Comparison of ENCODE assay signal across 8 cellular contexts in genomic region chr13:21603531-21604448, GRCh38. TPM values are rescaled to one million over a fixed set of nuclear protein-coding genes. Genes with fewer than 3 reads are reported as not detected.
DNase-seq lines count a peak whose midpoint lies in the region; ATAC-seq and TF ChIP-seq lines count a peak whose summit lies in the region.

Gene MICU2, minus strand, starts transcription at chr13:21604170. Its CDS starts 22 bp downstream, at chr13:21604148.

- H3K4me1 ChIP-seq in A673 (ENCODE audit: insufficient read depth, low read length, poor library complexity, severe bottlenecking) (peaks cover 3% of the 10 kb centered on the region), mammary epithelial cell (ENCODE audit: insufficient read depth, low read length) (no peaks in the 10 kb centered on the region), iPS-20b (ENCODE audit: insufficient read depth, low read length) (no peaks in the 10 kb centered on the region)

- peaks cover 42% of the 10 kb centered on the region for H3K79me2 ChIP-seq in mammary epithelial cell (ENCODE audit: insufficient read depth, low read length)

- peak within 1 kb of the TSS; percentile 96 for H3K27ac ChIP-seq in A673 (ENCODE audit: low read depth, low read length, poor library complexity, severe bottlenecking)
- H3K27ac ChIP-seq in WERI-Rb-1, result peak within 1 kb of the TSS; percentile 95
- peak within 1 kb of the TSS; percentile 77 for H3K27ac ChIP-seq in mammary epithelial cell (ENCODE audit: insufficient read depth, low read depth, low read length)
- H3K27ac ChIP-seq in iPS-20b (ENCODE audit: low read length), result peak within 1 kb of the TSS; percentile 36
- peak within 1 kb of the TSS; percentile 85 to 100 (median 98) for H3K27ac ChIP-seq in skin epidermis

- no peaks in the 10 kb centered on the region for H3K36me3 ChIP-seq in A673 (ENCODE audit: insufficient read depth, low read length, poor library complexity, severe bottlenecking)
- H3K36me3 ChIP-seq in WERI-Rb-1, result no peaks in the 10 kb centered on the region
- no peaks in the 10 kb centered on the region for H3K36me3 ChIP-seq in mammary epithelial cell (ENCODE audit: insufficient read depth, low read length)
- H3K36me3 ChIP-seq in iPS-20b (ENCODE audit: insufficient read depth, low read depth, low read length), result peaks cover 5% of the 10 kb centered on the region; the same call in 1 of the 2 replicates

- peak within 1 kb of the TSS; percentile 93 for H2AFZ ChIP-seq in mammary epithelial cell (ENCODE audit: low read depth, low read length)

- BruUV-seq in A673 (replicated peaks; lab: Mats Ljungman, UMichigan), result no TSS peak
- TSS peak; percentile 78 for BruUV-seq in mammary epithelial cell (replicated peaks; lab: Mats Ljungman, UMichigan)

- H3K9ac ChIP-seq in mammary epithelial cell (ENCODE audit: insufficient read depth, low read length), result peak within 1 kb of the TSS; percentile 81
- peak within 1 kb of the TSS; percentile 80 for H3K9ac ChIP-seq in iPS-20b (ENCODE audit: low read depth, low read length)

- H3K4me3 ChIP-seq in A673 (ENCODE audit: low read depth, low read length, poor library complexity, severe bottlenecking), result peak within 1 kb of the TSS; percentile 73
- peak within 1 kb of the TSS; percentile 68 for H3K4me3 ChIP-seq in WERI-Rb-1 (ENCODE audit: low read depth, low read length)
- peak within 1 kb of the TSS; percentile 60 to 83 (median 76) for H3K4me3 ChIP-seq in mammary epithelial cell (replicated peaks in 1 of 3; ENCODE audit: insufficient read depth in 1 of 3, low read depth in 2 of 3, low read length in 3 of 3)
- H3K4me3 ChIP-seq in iPS-20b (ENCODE audit: low read length), result peak within 1 kb of the TSS; percentile 85
- H3K4me3 ChIP-seq in skin epidermis, result peak within 1 kb of the TSS; percentile 50 to 86 (median 64)

- POLR2A ChIA-PET in A673 (lab: Charles Lee; ENCODE audit: low non-redundant PET), result interaction anchor here (0.9 kb wide), 1 partner anchor 18 kb away, joined by 3 read pairs; no protein-coding TSS in a partner anchor

- ATAC-seq in GM18867 (IDR thresholded peaks at IDR 0.05; ENCODE audit: unreplicated experiment) (peak; percentile 95), HG03103 (IDR thresholded peaks at IDR 0.05; ENCODE audit: low read depth, unreplicated experiment) (peak; percentile 90)

- no peaks in the 10 kb centered on the region for H4K20me1 ChIP-seq in mammary epithelial cell (ENCODE audit: insufficient read depth, low read length)

- H3K9me3 ChIP-seq in A673 (ENCODE audit: low read depth, low read length, poor library complexity, severe bottlenecking) (no peaks in the 10 kb centered on the region), WERI-Rb-1 (ENCODE audit: severe bottlenecking) (no peaks in the 10 kb centered on the region), mammary epithelial cell (replicated peaks; ENCODE audit: insufficient read depth, low read length) (no peaks in the 10 kb centered on the region), iPS-20b (ENCODE audit: insufficient read depth, low read depth, low read length) (no peaks in the 10 kb centered on the region)

- peak; percentile 96 for DNase-seq in A673 (ENCODE audit: low spot score)
- DNase-seq in NCI-H2196 treated with DMSO at 0.1 percent for 48 hours (lab: John Stamatoyannopoulos, UW; ENCODE audit: unreplicated experiment), result peak; percentile 49
- peak; percentile 97 for DNase-seq in WERI-Rb-1
- peak; percentile 94 for DNase-seq in mammary epithelial cell

- intact Hi-C loops in A673 (cut with micrococcal nuclease; ENCODE audit: unreplicated experiment) (no loop called here), mammary epithelial cell (cut with micrococcal nuclease) (loop anchor here (5.0 kb wide), 1 partner anchor 306 kb away; no protein-coding TSS in a partner anchor)

- 1% methylated on average over 26 of the region's 77 CpGs for WGBS in mammary epithelial cell (ENCODE audit: low coverage, missing lambda C conversion rate)

- TF ChIP-seq CTCF in A673 (conservative IDR thresholded peaks at IDR 0.05; ENCODE audit: low read depth, low read length), result no peak
- no peak for TF ChIP-seq CTCF in WERI-Rb-1 (IDR thresholded peaks at IDR 0.05; ENCODE audit: low read depth, low read length)
- no peak for TF ChIP-seq CTCF in mammary epithelial cell (conservative IDR thresholded peaks at IDR 0.05 in 1 of 2, IDR thresholded peaks at IDR 0.05 in 1 of 2; ENCODE audit: extremely low read depth in 1 of 2, insufficient read depth in 1 of 2, low read depth in 1 of 2, low read length in 2 of 2)

- H3K27me3 ChIP-seq in A673 (replicated peaks; ENCODE audit: insufficient read depth, low read depth, low read length, poor library complexity) (no peaks in the 10 kb centered on the region), WERI-Rb-1 (ENCODE audit: insufficient read depth, low read depth, severe bottlenecking) (peaks cover 35% of the 10 kb centered on the region), mammary epithelial cell (ENCODE audit: insufficient read depth, low read length) (no peaks in the 10 kb centered on the region), iPS-20b (ENCODE audit: insufficient read depth, low read length) (peaks cover 31% of the 10 kb centered on the region)

- dilution Hi-C loops in mammary epithelial cell (cut with HindIII; ENCODE audit: low sequenced_read_pairs), result no loop called here

- peak within 1 kb of the TSS; percentile 78 for H3K4me2 ChIP-seq in mammary epithelial cell (ENCODE audit: insufficient read depth, low read depth, low read length)

- CTCF ChIA-PET in A673 (lab: Charles Lee) (no interaction called here), mammary epithelial cell (lab: Charles Lee; ENCODE audit: low non-redundant PET) (no interaction called here)

- in situ Hi-C loops in mammary epithelial cell (cut with MboI; ENCODE audit: low sequenced_read_pairs in 2 of 2), result no loop called here

RNA-seq across cellular contexts. Expression of gene MICU2, which starts in this region (rescaled TPM):
- total RNA-seq in A673 (2021) (53.5 and 56.0 TPM in 2 replicates), mammary epithelial cell (10 to 100 TPM; 22.0 to 37.7 TPM)
- polyA plus RNA-seq in mammary epithelial cell, result 22.9 TPM
- 16.7 TPM for polyA minus RNA-seq in mammary epithelial cell

Comparison
In these comparisons a context has a peak if more than half of its experiments do, and no peak if none do; other contexts are left out.
1. Peak in every context shown above with its lines: DNase-seq, ATAC-seq, H3K4me3 ChIP-seq and H3K27ac ChIP-seq.
2. H3K27ac ChIP-seq: peak in every context shown above with its lines; median percentile 98 in skin epidermis; 96 in A673; 95 in WERI-Rb-1; 77 in mammary epithelial cell; 36 in iPS-20b.